In the genomic region with DNA sequence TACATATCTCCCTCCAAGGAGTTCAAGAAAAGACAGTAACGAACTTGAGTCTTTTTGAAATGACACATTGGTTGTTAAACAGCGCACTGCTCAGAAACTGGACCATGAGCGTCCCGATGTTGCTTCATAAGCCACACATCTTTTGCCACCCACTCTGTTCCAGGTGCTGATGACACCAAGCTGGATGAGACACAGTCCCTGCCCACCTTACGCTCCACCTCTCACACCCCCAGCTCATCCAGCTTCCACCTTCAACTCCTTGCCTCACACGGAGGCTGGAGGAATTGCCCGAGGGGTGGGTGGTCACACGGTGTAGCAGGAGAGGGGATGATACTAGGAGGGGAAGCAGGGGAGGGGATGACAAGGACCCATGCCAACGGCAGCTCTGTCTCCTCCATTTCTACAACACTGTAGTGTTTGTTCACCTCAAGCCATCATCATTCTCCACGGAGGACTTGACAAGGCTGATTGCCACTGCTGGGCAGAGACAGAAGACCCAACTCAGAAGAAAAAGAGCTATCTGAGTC, we compare ENCODE assay signal across 1 cellular context.
TF ChIP-seq lines count a peak whose summit lies in the region.

No MANE protein-coding gene starts in this region.

TF ChIP-seq in K562, 482 proteins besides CTCF, POLR2A, EP300 and RAD21 (continued from another document):
- TF ChIP-seq, protein P1, sequence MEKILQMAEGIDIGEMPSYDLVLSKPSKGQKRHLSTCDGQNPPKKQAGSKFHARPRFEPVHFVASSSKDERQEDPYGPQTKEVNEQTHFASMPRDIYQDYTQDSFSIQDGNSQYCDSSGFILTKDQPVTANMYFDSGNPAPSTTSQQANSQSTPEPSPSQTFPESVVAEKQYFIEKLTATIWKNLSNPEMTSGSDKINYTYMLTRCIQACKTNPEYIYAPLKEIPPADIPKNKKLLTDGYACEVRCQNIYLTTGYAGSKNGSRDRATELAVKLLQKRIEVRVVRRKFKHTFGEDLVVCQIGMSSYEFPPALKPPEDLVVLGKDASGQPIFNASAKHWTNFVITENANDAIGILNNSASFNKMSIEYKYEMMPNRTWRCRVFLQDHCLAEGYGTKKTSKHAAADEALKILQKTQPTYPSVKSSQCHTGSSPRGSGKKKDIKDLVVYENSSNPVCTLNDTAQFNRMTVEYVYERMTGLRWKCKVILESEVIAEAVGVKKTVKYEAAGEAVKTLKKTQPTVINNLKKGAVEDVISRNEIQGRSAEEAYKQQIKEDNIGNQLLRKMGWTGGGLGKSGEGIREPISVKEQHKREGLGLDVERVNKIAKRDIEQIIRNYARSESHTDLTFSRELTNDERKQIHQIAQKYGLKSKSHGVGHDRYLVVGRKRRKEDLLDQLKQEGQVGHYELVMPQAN (IDR thresholded peaks at IDR 0.05; ENCODE audit: borderline replicate concordance): no peak
